Comparison of ENCODE assay signal across 24 cellular contexts in genomic region chr2:15160602-15161001, GRCh38.
"Had no signal": no experiment of that assay in that cellular context is flagged by ENCODE, and none has a peak within 500 bp of the region (broad histone marks: within the 10 kb centered on the region; RNA-seq: fewer than 3 reads in every experiment).

No MANE protein-coding gene starts in this region.

- H3K4me3 Mint-ChIP-seq: natural killer cell treated with Interleukin-12 subunit alpha and Interleukin-12 subunit beta and Interleukin-15 and Interleukin-18, amount 100 ng/mL, for 72 hours; stimulated activated naive B cell treated with anti-CD40 and anti-IgM and Interleukin-4, amounts not matched to agents 10 μg/mL and 1 μg/mL and 100 μg/mL, for 72 hours; stimulated activated naive CD8-positive, alpha-beta T cell treated with anti-CD3 and anti-CD28 coated beads, Interleukin-15, amount 100 ng/mL, for 72 hours had no signal

- H3K27me3 ChIP-seq: esophagus squamous epithelium, gastroesophageal sphincter, right lobe of liver, spleen, testis, tibial nerve had no signal

- H3K9me3 Mint-ChIP-seq: natural killer cell treated with Interleukin-12 subunit alpha and Interleukin-12 subunit beta and Interleukin-15 and Interleukin-18, amount 100 ng/mL, for 72 hours; stimulated activated naive B cell treated with anti-CD40 and anti-IgM and Interleukin-4, amounts not matched to agents 10 μg/mL and 1 μg/mL and 100 μg/mL, for 72 hours; stimulated activated naive CD8-positive, alpha-beta T cell treated with anti-CD3 and anti-CD28 coated beads, Interleukin-15, amount 100 ng/mL, for 72 hours had no signal

- H3K4me1 Mint-ChIP-seq: stimulated activated naive B cell treated with anti-CD40 and anti-IgM and Interleukin-4, amounts not matched to agents 10 μg/mL and 1 μg/mL and 100 μg/mL, for 72 hours had no signal

- H3K4me3 ChIP-seq: esophagus squamous epithelium, gastroesophageal sphincter, psoas muscle, right lobe of liver, spleen, testis, tibial nerve had no signal

- H3K9me3 ChIP-seq: esophagus squamous epithelium, gastroesophageal sphincter, psoas muscle, right lobe of liver, spleen, testis, tibial nerve had no signal

- ATAC-seq: gastroesophageal sphincter; left lobe of liver; natural killer cell treated with Interleukin-12 subunit alpha and Interleukin-12 subunit beta and Interleukin-15 and Interleukin-18, amount 100 ng/mL, for 72 hours; psoas muscle; stimulated activated naive B cell treated with anti-CD40 and anti-IgM and Interleukin-4, amounts not matched to agents 10 μg/mL and 1 μg/mL and 100 μg/mL, for 72 hours; stimulated activated naive CD8-positive, alpha-beta T cell treated with anti-CD3 and anti-CD28 coated beads, Interleukin-15, amount 100 ng/mL, for 72 hours had no signal

- H3K79me2 ChIP-seq: parathyroid adenoma had no signal

- H3K36me3 Mint-ChIP-seq: natural killer cell treated with Interleukin-12 subunit alpha and Interleukin-12 subunit beta and Interleukin-15 and Interleukin-18, amount 100 ng/mL, for 72 hours had no signal

- DNase-seq: central memory CD4-positive, alpha-beta T cell; effector memory CD4-positive, alpha-beta T cell; esophagus squamous epithelium; glutamatergic neuron; islet precursor cell; mesenchymal stem cell; midbrain; psoas muscle; retina; right lobe of liver; stimulated activated CD4-positive, alpha-beta T cell treated with anti-CD3 and anti-CD28 coated beads, Interleukin-15, amount 100 ng/mL, for 24 hours; stimulated activated CD4-positive, alpha-beta T cell treated with anti-CD3 and anti-CD28 coated beads, Interleukin-1b, Interleukin-23, amount 100 ng/mL, for 48 hours; stimulated activated CD4-positive, alpha-beta T cell treated with anti-CD3 and anti-CD28 coated beads, Interleukin-4, amount 100 ng/mL, for 24 hours; stimulated activated naive B cell treated with anti-CD40 and anti-IgM and Interleukin-4, amounts not matched to agents 10 μg/mL and 1 μg/mL and 100 μg/mL, for 72 hours; stimulated activated naive CD8-positive, alpha-beta T cell treated with anti-CD3 and anti-CD28 coated beads, Interleukin-15, amount 100 ng/mL, for 72 hours; testis had no signal

- H3K36me3 ChIP-seq: right lobe of liver, tibial nerve had no signal

- H3K9ac ChIP-seq: parathyroid adenoma had no signal

- FAIRE-seq: endometrium had no signal

- H3K27ac ChIP-seq: epithelial cell of prostate, esophagus squamous epithelium, gastroesophageal sphincter, parathyroid adenoma, psoas muscle, right lobe of liver, spleen, testis, tibial nerve had no signal

- H3K27ac Mint-ChIP-seq: natural killer cell treated with Interleukin-12 subunit alpha and Interleukin-12 subunit beta and Interleukin-15 and Interleukin-18, amount 100 ng/mL, for 72 hours; stimulated activated naive B cell treated with anti-CD40 and anti-IgM and Interleukin-4, amounts not matched to agents 10 μg/mL and 1 μg/mL and 100 μg/mL, for 72 hours; stimulated activated naive CD8-positive, alpha-beta T cell treated with anti-CD3 and anti-CD28 coated beads, Interleukin-15, amount 100 ng/mL, for 72 hours had no signal

- H2AFZ ChIP-seq: parathyroid adenoma had no signal

- H3K4me1 ChIP-seq: parathyroid adenoma, psoas muscle, right lobe of liver, spleen, tibial nerve had no signal

- H3K27me3 Mint-ChIP-seq: natural killer cell treated with Interleukin-12 subunit alpha and Interleukin-12 subunit beta and Interleukin-15 and Interleukin-18, amount 100 ng/mL, for 72 hours; stimulated activated naive B cell treated with anti-CD40 and anti-IgM and Interleukin-4, amounts not matched to agents 10 μg/mL and 1 μg/mL and 100 μg/mL, for 72 hours had no signal
